1 cellular context compared by ENCODE assay signal in genomic region chr3:64009528-64009927, GRCh38.
A peak's percentile ranks its signal among the peaks of the same experiment; 100 is the strongest.
TF ChIP-seq lines count a peak whose summit lies in the region.

No MANE protein-coding gene starts in this region.

TF ChIP-seq in K562, 482 proteins besides CTCF, POLR2A, EP300 and RAD21:
- TF ChIP-seq MXI1 (IDR thresholded peaks at IDR 0.05; ENCODE audit: low read depth, low read length), result no peak
- TF ChIP-seq PRMT5 (CRISPR knock-in tag; IDR thresholded peaks at IDR 0.05), result no peak
- TF ChIP-seq, protein P1, sequence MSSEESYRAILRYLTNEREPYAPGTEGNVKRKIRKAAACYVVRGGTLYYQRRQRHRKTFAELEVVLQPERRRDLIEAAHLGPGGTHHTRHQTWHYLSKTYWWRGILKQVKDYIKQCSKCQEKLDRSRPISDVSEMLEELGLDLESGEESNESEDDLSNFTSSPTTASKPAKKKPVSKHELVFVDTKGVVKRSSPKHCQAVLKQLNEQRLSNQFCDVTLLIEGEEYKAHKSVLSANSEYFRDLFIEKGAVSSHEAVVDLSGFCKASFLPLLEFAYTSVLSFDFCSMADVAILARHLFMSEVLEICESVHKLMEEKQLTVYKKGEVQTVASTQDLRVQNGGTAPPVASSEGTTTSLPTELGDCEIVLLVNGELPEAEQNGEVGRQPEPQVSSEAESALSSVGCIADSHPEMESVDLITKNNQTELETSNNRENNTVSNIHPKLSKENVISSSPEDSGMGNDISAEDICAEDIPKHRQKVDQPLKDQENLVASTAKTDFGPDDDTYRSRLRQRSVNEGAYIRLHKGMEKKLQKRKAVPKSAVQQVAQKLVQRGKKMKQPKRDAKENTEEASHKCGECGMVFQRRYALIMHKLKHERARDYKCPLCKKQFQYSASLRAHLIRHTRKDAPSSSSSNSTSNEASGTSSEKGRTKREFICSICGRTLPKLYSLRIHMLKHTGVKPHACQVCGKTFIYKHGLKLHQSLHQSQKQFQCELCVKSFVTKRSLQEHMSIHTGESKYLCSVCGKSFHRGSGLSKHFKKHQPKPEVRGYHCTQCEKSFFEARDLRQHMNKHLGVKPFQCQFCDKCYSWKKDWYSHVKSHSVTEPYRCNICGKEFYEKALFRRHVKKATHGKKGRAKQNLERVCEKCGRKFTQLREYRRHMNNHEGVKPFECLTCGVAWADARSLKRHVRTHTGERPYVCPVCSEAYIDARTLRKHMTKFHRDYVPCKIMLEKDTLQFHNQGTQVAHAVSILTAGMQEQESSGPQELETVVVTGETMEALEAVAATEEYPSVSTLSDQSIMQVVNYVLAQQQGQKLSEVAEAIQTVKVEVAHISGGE (CRISPR knock-in tag; IDR thresholded peaks at IDR 0.05), result peak in 1 of 3 experiments; percentile 79; a peak in 2 of 6 replicates
- TF ChIP-seq, protein P2, sequence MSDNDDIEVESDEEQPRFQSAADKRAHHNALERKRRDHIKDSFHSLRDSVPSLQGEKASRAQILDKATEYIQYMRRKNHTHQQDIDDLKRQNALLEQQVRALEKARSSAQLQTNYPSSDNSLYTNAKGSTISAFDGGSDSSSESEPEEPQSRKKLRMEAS (CRISPR knock-in tag; IDR thresholded peaks at IDR 0.05), result no peak
- 0 out of 2 replicates have a peak, but pooled peaks have one; percentile 38 for TF ChIP-seq SUPT5H (IDR thresholded peaks at IDR 0.05)
TF ChIP-seq in K562: peak in this region for 2.
